In genomic region chr16:66426112-66427035, GRCh38 we compare ENCODE assay signal across 9 cellular contexts. TPM values are rescaled to one million over a fixed set of nuclear protein-coding genes. Genes with fewer than 3 reads are reported as not detected.
DNase-seq lines count a peak whose midpoint lies in the region; ATAC-seq and TF ChIP-seq lines count a peak whose summit lies in the region.
"Had no signal": no experiment of that assay in that cellular context is flagged by ENCODE, and none has a peak within 500 bp of the region (broad histone marks: within the 10 kb centered on the region; RNA-seq: fewer than 3 reads in every experiment).

No MANE protein-coding gene starts in this region.

- peak overlapping the region in 11 of 12 donors; percentile 22 to 73 (median 43) for H3K4me3 ChIP-seq in heart left ventricle

- no peak for TF ChIP-seq POLR2A in heart left ventricle (IDR thresholded peaks at IDR 0.05)

- 21 to 40% (median 26%) methylated on average over 38 to 56 of the region's 56 CpGs for WGBS in heart left ventricle, 4 donors

- H3K4me1 ChIP-seq in heart left ventricle, result peaks cover 0 to 26% (median 12%) of the 10 kb centered on the region in 12 donors

- TF ChIP-seq CTCF in VCaP (conservative IDR thresholded peaks at IDR 0.05) (no peak), heart left ventricle (IDR thresholded peaks at IDR 0.05) (no peak)

- H3K27ac ChIP-seq in VCaP (peak overlapping the region; percentile 32; the same call in 1 of the 2 replicates), heart left ventricle (no peak overlapping the region)

- peak in 2 of 4 donors; percentile 18 to 30 for ATAC-seq in heart left ventricle
- no peak for ATAC-seq in HG03571 (IDR thresholded peaks at IDR 0.05; ENCODE audit: unreplicated experiment)

- no peaks in the 10 kb centered on the region for H3K9me3 ChIP-seq in heart left ventricle

- peaks cover 0 to 62% (median 9%) of the 10 kb centered on the region in 9 donors for H3K27me3 ChIP-seq in heart left ventricle

- DNase-seq in EH (ENCODE audit: low read depth) (peak; percentile 18), heart left ventricle (no peak), retina (peak; percentile 70), NCI-H1092 (lab: John Stamatoyannopoulos, UW) (no peak), medulla oblongata (ENCODE audit: extremely low spot score) (no peak), OCI-M2 (lab: John Stamatoyannopoulos, UW; ENCODE audit: unreplicated experiment) (no peak)
- DNase-seq: NCI-H2029 treated with DMSO at 0.1 percent for 48 hours had no signal

- intact Hi-C loops in heart left ventricle (cut with DNase I), result no loop called here

- no peaks in the 10 kb centered on the region for H3K36me3 ChIP-seq in heart left ventricle

RNA-seq across cellular contexts. Expression of gene BEAN1, which starts 0.7 kb away (rescaled TPM):
- 1 to 10 TPM in 5 of 9 donors, under 1 TPM in 4; 0.58 to 7.9 (median 1.5) TPM for total RNA-seq in heart left ventricle
- polyA plus RNA-seq in heart left ventricle, result 1 to 10 TPM in 1 of 2 donors, under 1 TPM in 1; 0.30 to 8.8 TPM

RNA-seq across cellular contexts. Expression of gene CDH5, which starts 59.9 kb away (rescaled TPM):
- 100 to 1,000 TPM in 2 of 9 donors, 10 to 100 TPM in 7; 39.6 to 135 (median 63.3) TPM for total RNA-seq in heart left ventricle
- polyA plus RNA-seq in heart left ventricle, result 10 to 100 TPM; 24.9 to 62.3 TPM

Comparison
In these comparisons a context has a peak if more than half of its experiments do, and no peak if none do; other contexts are left out.
1. DNase-seq: peak in EH (single experiment) and retina (single experiment); none in heart left ventricle (0 of 5), NCI-H1092 (single experiment), medulla oblongata (single experiment) and OCI-M2 (single experiment).